ENCODE assay signal across 8 cellular contexts in the genomic region with DNA sequence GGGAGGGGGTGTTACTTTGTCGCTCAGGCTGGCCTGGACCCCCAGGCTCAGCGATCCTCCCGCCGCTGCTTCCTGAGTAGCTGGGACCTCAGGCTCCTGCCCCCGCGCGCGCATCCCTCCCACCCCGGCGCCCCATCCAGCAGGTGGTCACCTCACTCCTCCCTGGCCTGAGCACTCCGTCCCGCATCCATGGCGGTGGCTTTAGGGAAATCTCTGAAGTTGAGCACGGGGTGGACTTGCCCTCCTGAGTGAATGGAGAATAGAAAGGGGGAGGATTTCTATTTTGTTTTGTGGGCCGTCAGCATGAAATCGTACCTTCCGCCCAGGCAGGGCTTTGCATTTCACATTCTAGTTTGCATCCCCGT. TPM values are rescaled to one million over a fixed set of nuclear protein-coding genes. Genes with fewer than 3 reads are reported as not detected.
DNase-seq lines count a peak whose midpoint lies in the region; ATAC-seq and TF ChIP-seq lines count a peak whose summit lies in the region.

No MANE protein-coding gene starts in this region.

- no peaks in the 10 kb centered on the region for H3K27me3 Mint-ChIP-seq in MCF 10A (ENCODE audit: insufficient read depth, unreplicated experiment)
- H3K27me3 Mint-ChIP-seq in type B pancreatic cell, result no peaks in the 10 kb centered on the region

- H3K4me1 Mint-ChIP-seq in MCF 10A (ENCODE audit: insufficient read depth, unreplicated experiment) (no peaks in the 10 kb centered on the region), type B pancreatic cell (ENCODE audit: unreplicated experiment) (peaks cover 17% of the 10 kb centered on the region)

- H3K27me3 ChIP-seq in HL-60 (ENCODE audit: insufficient read depth, poor library complexity, severe bottlenecking) (no peaks in the 10 kb centered on the region), lower lobe of right lung (ENCODE audit: low read depth) (no peaks in the 10 kb centered on the region)

- H3K9me3 Mint-ChIP-seq in MCF 10A (ENCODE audit: unreplicated experiment), result peaks cover 20% of the 10 kb centered on the region
- H3K9me3 Mint-ChIP-seq in type B pancreatic cell, result peaks cover 8% of the 10 kb centered on the region

- TF ChIP-seq CTCF in HL-60 (IDR thresholded peaks at IDR 0.05; ENCODE audit: insufficient read depth, low read length) (no peak), MCF 10A (IDR thresholded peaks at IDR 0.05; ENCODE audit: unreplicated experiment) (no peak), lower lobe of right lung (IDR thresholded peaks at IDR 0.05) (no peak), type B pancreatic cell (conservative IDR thresholded peaks at IDR 0.05) (no peak)

- H3K4me1 ChIP-seq in lower lobe of right lung, result peaks cover 7% of the 10 kb centered on the region

- intact Hi-C loops in MCF 10A (cut with micrococcal nuclease) (no loop called here), lower lobe of right lung (cut with DNase I) (no loop called here)

- H3K27ac Mint-ChIP-seq in MCF 10A (ENCODE audit: low read depth, unreplicated experiment), result no peak overlapping the region
- peak overlapping the region; percentile 93 for H3K27ac Mint-ChIP-seq in type B pancreatic cell

- no peaks in the 10 kb centered on the region for H3K9me3 ChIP-seq in lower lobe of right lung

- H3K4me3 ChIP-seq in HL-60 (replicated peaks; ENCODE audit: insufficient read depth, low read length) (peak overlapping the region; percentile 56), lower lobe of right lung (peak overlapping the region; percentile 62)

- CTCF ChIA-PET in MCF 10A (lab: Yijun Ruan, JAX), result no interaction called here

- ATAC-seq in lower lobe of right lung, result peak; percentile 31 to 42

- H3K27ac ChIP-seq in HL-60 (replicated peaks), result no peak overlapping the region
- H3K27ac ChIP-seq in lower lobe of right lung, result peak overlapping the region; percentile 79

- DNase-seq in DMS53 (lab: John Stamatoyannopoulos, UW) (peak; percentile 72), DMS53 treated with DMSO at 0.1 percent for 48 hours (lab: John Stamatoyannopoulos, UW; ENCODE audit: unreplicated experiment) (no peak), HL-60 (ENCODE audit: low read depth in 1 of 2, low spot score in 1 of 2) (no peak), MCF 10A (ENCODE audit: unreplicated experiment) (no peak), lower lobe of right lung (peak; percentile 54), type B pancreatic cell (ENCODE audit: extremely low spot score, unreplicated experiment) (no peak), AML-193 (lab: John Stamatoyannopoulos, UW) (no peak), NK-92 (lab: John Stamatoyannopoulos, UW; ENCODE audit: unreplicated experiment) (no peak)

- H3K36me3 Mint-ChIP-seq in MCF 10A (ENCODE audit: insufficient read depth, unreplicated experiment) (no peaks in the 10 kb centered on the region), type B pancreatic cell (peaks cover 8% of the 10 kb centered on the region)

- H3K36me3 ChIP-seq in lower lobe of right lung, result no peaks in the 10 kb centered on the region

- BruUV-seq in MCF 10A (replicated peaks; lab: Mats Ljungman, UMichigan), result no TSS peak

- POLR2A ChIA-PET in MCF 10A (lab: Yijun Ruan, JAX), result no interaction called here

- H3K4me3 Mint-ChIP-seq in MCF 10A (ENCODE audit: unreplicated experiment) (peak overlapping the region; percentile 71), type B pancreatic cell (peak overlapping the region; percentile 98)

RNA-seq across cellular contexts. Expression of a gene that starts 0.4 kb away (rescaled TPM):
- total RNA-seq in MCF 10A (2022), result 0.61 and 2.0 TPM in 2 replicates
- total RNA-seq in lower lobe of right lung, result 5.3 TPM
- 7.6 and 10.6 TPM in 2 replicates for total RNA-seq in type B pancreatic cell (ENCODE audit: low replicate concordance)

RNA-seq across cellular contexts. Expression of a gene that starts 35.3 kb away (rescaled TPM):
- total RNA-seq in MCF 10A (2022), result 9.1 and 12.0 TPM in 2 replicates
- total RNA-seq in lower lobe of right lung, result 14.7 TPM
- 15.3 and 18.0 TPM in 2 replicates for total RNA-seq in type B pancreatic cell (ENCODE audit: low replicate concordance)

Comparison
In these comparisons a context has a peak if more than half of its experiments do, and no peak if none do; other contexts are left out.
1. DNase-seq: peak in DMS53 (single experiment) and lower lobe of right lung (single experiment); none in DMS53 treated with DMSO at 0.1 percent for 48 hours (single experiment), HL-60 (0 of 2), MCF 10A (single experiment), type B pancreatic cell (single experiment), AML-193 (0 of 2) and NK-92 (single experiment).